ENCODE assay signal across 30 cellular contexts in the genomic region with DNA sequence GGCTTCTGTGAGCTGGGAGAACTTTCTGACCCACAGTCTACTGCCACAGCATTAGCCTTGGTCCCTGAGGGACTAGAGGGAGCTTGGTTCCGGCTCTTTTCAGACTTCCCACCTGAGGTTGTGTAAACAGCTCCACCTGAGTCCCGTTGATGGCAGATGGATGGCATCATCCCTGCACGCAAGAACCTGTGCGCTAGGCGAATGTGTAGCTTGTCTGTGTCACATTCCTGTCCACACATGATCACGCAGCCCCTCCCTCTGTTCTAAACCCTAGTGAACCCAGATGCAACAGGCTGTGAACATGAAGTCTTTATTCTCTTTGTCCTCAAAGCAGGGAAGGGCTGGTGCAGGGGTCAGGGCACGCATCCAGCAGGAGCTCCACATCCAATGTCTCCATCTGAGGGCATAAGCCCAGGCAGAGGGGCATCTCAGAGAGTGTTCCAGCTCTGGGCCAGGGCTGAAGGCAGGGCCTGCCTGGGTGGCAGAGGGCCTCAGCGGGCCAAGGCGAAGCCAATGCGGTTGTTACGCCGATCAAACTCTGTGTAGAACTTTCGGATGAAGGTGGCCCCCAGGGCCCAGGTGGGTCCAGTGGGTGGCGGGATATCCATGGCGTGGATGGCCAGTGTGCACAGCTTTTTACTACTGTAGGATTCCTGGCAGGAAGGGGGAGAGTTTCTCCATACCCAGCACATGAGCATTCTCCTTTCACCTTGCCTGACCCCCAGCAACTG. TPM values are rescaled to one million over a fixed set of nuclear protein-coding genes. Genes with fewer than 3 reads are reported as not detected.
DNase-seq lines count a peak whose midpoint lies in the region; ATAC-seq and TF ChIP-seq lines count a peak whose summit lies in the region.
"Had no signal": no experiment of that assay in that cellular context is flagged by ENCODE, and none has a peak within 500 bp of the region (broad histone marks: within the 10 kb centered on the region; RNA-seq: fewer than 3 reads in every experiment).

No MANE protein-coding gene starts in this region.

- no peaks in the 10 kb centered on the region for H3K27me3 ChIP-seq in suprapubic skin
- H3K27me3 ChIP-seq: MG63, pancreas, right lobe of liver had no signal

- no peaks in the 10 kb centered on the region for H3K36me3 ChIP-seq in suprapubic skin
- H3K36me3 ChIP-seq: MG63, pancreas, right lobe of liver had no signal

- peak; percentile 50 for DNase-seq in NCI-H345 (lab: John Stamatoyannopoulos, UW)
- DNase-seq in NCI-H345 treated with DMSO at 0.1 percent for 48 hours (lab: John Stamatoyannopoulos, UW; ENCODE audit: unreplicated experiment): no peak
- DNase-seq in NCI-H2107 (lab: John Stamatoyannopoulos, UW): peak; percentile 49
- DNase-seq in suprapubic skin (ENCODE audit: low spot score in 2 of 2): no peak
- DNase-seq in activated naive CD4-positive, alpha-beta T cell (lab: John Stamatoyannopoulos, UW): no peak
- no peak for DNase-seq in NCI-H1694 (lab: John Stamatoyannopoulos, UW)
- DNase-seq in NCI-H2081 (lab: John Stamatoyannopoulos, UW): no peak
- DNase-seq: activated CD4-positive, alpha-beta T cell treated with anti-CD3 and anti-CD28 coated beads, Interleukin-2, amount 50 U/mL, for 1 hour; activated CD8-positive, alpha-beta memory T cell treated with anti-CD3 and anti-CD28 coated beads, Interleukin-2, amount 50 U/mL, for 4 hours; C1 segment of cervical spinal cord; effector CD8-positive, alpha-beta T cell; glutamatergic neuron; mesendoderm; MG63; naive B cell; NCI-H1930; NCI-H524; pancreas; SK-N-SH; stimulated activated CD8-positive, alpha-beta memory T cell treated with anti-CD3 and anti-CD28 coated beads, Interleukin-4, amount 100 ng/mL, for 48 hours had no signal

- no peak for TF ChIP-seq EP300 in suprapubic skin (IDR thresholded peaks at IDR 0.05)

- 68% methylated on average over 12 of the region's 15 CpGs for WGBS in suprapubic skin

- ATAC-seq in esophagus mucosa: peak; percentile 90
- ATAC-seq: activated T-helper 17 cell treated with anti-CD3 and anti-CD28 coated beads, Interleukin-2, amount 50 U/mL, for 72 hours; pancreas; right lobe of liver had no signal

- H3K9me3 ChIP-seq in suprapubic skin: no peaks in the 10 kb centered on the region
- H3K9me3 ChIP-seq: MG63, pancreas, right lobe of liver, SK-N-SH had no signal

- TF ChIP-seq CTCF in suprapubic skin (IDR thresholded peaks at IDR 0.05): no peak

- H3K27ac ChIP-seq in suprapubic skin: peak overlapping the region; percentile 35
- H3K27ac ChIP-seq: pancreas, right lobe of liver, VCaP had no signal

- TF ChIP-seq POLR2A in suprapubic skin (IDR thresholded peaks at IDR 0.05): no peak

- no peak overlapping the region for H3K4me3 ChIP-seq in suprapubic skin
- H3K4me3 ChIP-seq: MG63, pancreas, right lobe of liver had no signal

- H3K4me1 ChIP-seq in suprapubic skin: peaks cover 44% of the 10 kb centered on the region
- H3K4me1 ChIP-seq: pancreas had no signal

RNA-seq across cellular contexts. Expression of a gene that starts 2.8 kb away (rescaled TPM):
- 2.8 TPM for total RNA-seq in esophagus mucosa
- total RNA-seq in suprapubic skin: 10 to 100 TPM; 25.5 to 47.7 (median 36.0) TPM

RNA-seq across cellular contexts. Expression of a gene that starts 11.4 kb away (rescaled TPM):
- total RNA-seq in esophagus mucosa (not detected), suprapubic skin (under 1 TPM in 1 of 4 donors, not detected in 3; 0.44 TPM)
- total RNA-seq: A673; activated T-helper 17 cell treated with anti-CD3 and anti-CD28 coated beads, Interleukin-2, amount 50 U/mL, for 72 hours; astrocyte; H4; pancreas; T-helper 2 cell treated with Interferon-gamma antibody and Interleukin-4, amounts not matched to agents 100 ng/mL and 5 ng/mL, for 36 hours had no signal

RNA-seq across cellular contexts. Expression of a gene that starts 41.6 kb away (rescaled TPM):
- not detected for total RNA-seq in esophagus mucosa
- not detected for total RNA-seq in suprapubic skin
- total RNA-seq: A673; activated T-helper 17 cell treated with anti-CD3 and anti-CD28 coated beads, Interleukin-2, amount 50 U/mL, for 72 hours; H4; T-helper 2 cell treated with Interferon-gamma antibody and Interleukin-4, amounts not matched to agents 100 ng/mL and 5 ng/mL, for 36 hours; urinary bladder had no signal

RNA-seq across cellular contexts. Expression of a gene that starts 59.1 kb away (rescaled TPM):
- not detected for total RNA-seq in esophagus mucosa
- not detected for total RNA-seq in suprapubic skin
- total RNA-seq: A673; H4; RPMI7951; T-helper 2 cell treated with Interferon-gamma antibody and Interleukin-4, amounts not matched to agents 100 ng/mL and 5 ng/mL, for 36 hours had no signal

Comparison
In these comparisons a context has a peak if more than half of its experiments do, and no peak if none do; other contexts are left out.
1. DNase-seq: peak in NCI-H345 (single experiment) and NCI-H2107 (single experiment); none in NCI-H345 treated with DMSO at 0.1 percent for 48 hours (single experiment), suprapubic skin (0 of 2), activated naive CD4-positive, alpha-beta T cell (0 of 4), NCI-H1694 (single experiment) and NCI-H2081 (0 of 2).